ENCODE assay signal across 33 cellular contexts in genomic region chr1:96096138-96097011, GRCh38.
A peak's percentile ranks its signal among the peaks of the same experiment; 100 is the strongest.
DNase-seq lines count a peak whose midpoint lies in the region; ATAC-seq and TF ChIP-seq lines count a peak whose summit lies in the region.
"Had no signal": no experiment of that assay in that cellular context is flagged by ENCODE, and none has a peak within 500 bp of the region (broad histone marks: within the 10 kb centered on the region; RNA-seq: fewer than 3 reads in every experiment).

No MANE protein-coding gene starts in this region.

- H2AFZ ChIP-seq in SK-N-SH (ENCODE audit: low read depth) = no peak overlapping the region

- no peak overlapping the region for H3K4me2 ChIP-seq in SK-N-SH

- H4K20me1 ChIP-seq in SK-N-SH (ENCODE audit: insufficient read depth) = no peaks in the 10 kb centered on the region

- H3K9me2 ChIP-seq in SK-N-SH = no peaks in the 10 kb centered on the region

- H3K4me1 Mint-ChIP-seq in glutamatergic neuron (ENCODE audit: low read depth, unreplicated experiment) = peaks cover 4% of the 10 kb centered on the region
- H3K4me1 Mint-ChIP-seq: naive thymus-derived CD4-positive, alpha-beta T cell had no signal

- H3K9me3 ChIP-seq in SK-N-SH = no peaks in the 10 kb centered on the region
- H3K9me3 ChIP-seq: breast epithelium, lower lobe of right lung, Peyer's patch, right lobe of liver, thoracic aorta had no signal

- no peak for TF ChIP-seq CTCF in SK-N-SH (IDR thresholded peaks at IDR 0.05)
- TF ChIP-seq CTCF in glutamatergic neuron (IDR thresholded peaks at IDR 0.05; ENCODE audit: partially characterized antibody, unreplicated experiment) = no peak

- H3K4me1 ChIP-seq in SK-N-SH (ENCODE audit: control insufficient read depth in 1 of 2, insufficient read depth in 2 of 2, low read depth in 1 of 2, low read length in 1 of 2) = peaks cover 0 to 5% of the 10 kb centered on the region in 2 experiments; a peak in 1 of 4 replicates
- H3K4me1 ChIP-seq: breast epithelium, lower lobe of right lung, Peyer's patch, right lobe of liver had no signal

- H3K4me3 Mint-ChIP-seq in glutamatergic neuron (ENCODE audit: unreplicated experiment) = no peak overlapping the region
- H3K4me3 Mint-ChIP-seq: naive thymus-derived CD4-positive, alpha-beta T cell; stimulated activated naive CD8-positive, alpha-beta T cell treated with anti-CD3 and anti-CD28 coated beads, Interleukin-15, Interleukin-2, amounts not matched to agents 100 ng/mL and 50 ng/mL, for 24 hours had no signal

- H3K79me2 ChIP-seq in SK-N-SH (ENCODE audit: insufficient read depth) = no peaks in the 10 kb centered on the region

- WGBS in SK-N-SH (ENCODE audit: low lambda C conversion rate) = 4% methylated on average over 4 of the region's 4 CpGs

- CTCF ChIA-PET in SK-N-SH (lab: Yijun Ruan, JAX) = no interaction called here

- TF ChIP-seq EP300 in SK-N-SH (IDR thresholded peaks at IDR 0.05; ENCODE audit: borderline replicate concordance in 1 of 2, low read depth in 1 of 2, low read length in 1 of 2) = peak in 1 of 2 experiments; percentile 82; a peak in 1 of 4 replicates

- H3K36me3 Mint-ChIP-seq in glutamatergic neuron (ENCODE audit: unreplicated experiment) = no peaks in the 10 kb centered on the region
- H3K36me3 Mint-ChIP-seq: naive thymus-derived CD4-positive, alpha-beta T cell had no signal

- peak overlapping the region; percentile 19 for H3K27ac Mint-ChIP-seq in glutamatergic neuron (ENCODE audit: unreplicated experiment)
- H3K27ac Mint-ChIP-seq: activated T-helper 2 cell treated with anti-CD3 and anti-CD28 coated beads, Interferon-gamma antibody, Interleukin-2, Interleukin-4, amounts not matched to agents 10 μg/mL and 5 μg/mL and 100 μg/mL, durations not matched to agents 14 hours and 24 hours and 36 hours; naive thymus-derived CD4-positive, alpha-beta T cell; progenitor cell of endocrine pancreas; stimulated activated naive CD8-positive, alpha-beta T cell treated with anti-CD3 and anti-CD28 coated beads, Interleukin-15, Interleukin-2, amounts not matched to agents 100 ng/mL and 50 ng/mL, for 24 hours had no signal

- peak overlapping the region in 1 of 2 experiments; percentile 94; a peak in 2 of 4 replicates for H3K27ac ChIP-seq in SK-N-SH (ENCODE audit: low read depth in 2 of 2, low read length in 1 of 2)
- H3K27ac ChIP-seq: 22Rv1, breast epithelium, epithelial cell of prostate, lower lobe of right lung, Peyer's patch, right lobe of liver, thoracic aorta, WERI-Rb-1 had no signal

- H3K4me3 ChIP-seq in SK-N-SH (ENCODE audit: low read depth in 2 of 2, low read length in 1 of 2) = no peak overlapping the region
- H3K4me3 ChIP-seq: breast epithelium, lower lobe of right lung, Peyer's patch, right lobe of liver, thoracic aorta had no signal

- no peaks in the 10 kb centered on the region for H3K27me3 ChIP-seq in SK-N-SH (ENCODE audit: insufficient read depth)
- H3K27me3 ChIP-seq: breast epithelium, Peyer's patch, right lobe of liver had no signal

- no peaks in the 10 kb centered on the region for H3K27me3 Mint-ChIP-seq in glutamatergic neuron (ENCODE audit: unreplicated experiment)
- H3K27me3 Mint-ChIP-seq: naive thymus-derived CD4-positive, alpha-beta T cell; progenitor cell of endocrine pancreas; stimulated activated naive CD8-positive, alpha-beta T cell treated with anti-CD3 and anti-CD28 coated beads, Interleukin-15, Interleukin-2, amounts not matched to agents 100 ng/mL and 50 ng/mL, for 24 hours had no signal

- H3K9ac ChIP-seq in SK-N-SH = no peak overlapping the region

- DNase-seq in DMS 273 (lab: John Stamatoyannopoulos, UW; ENCODE audit: unreplicated experiment) (peak; percentile 30), DMS 273 treated with DMSO at 0.1 percent for 48 hours (lab: John Stamatoyannopoulos, UW) (no peak), NCI-H1694 (lab: John Stamatoyannopoulos, UW) (peak; percentile 10), SK-N-SH (peak; percentile 32), glutamatergic neuron (no peak), amygdala (lab: John Stamatoyannopoulos, UW) (no peak)
- DNase-seq: activated CD4-positive, alpha-beta T cell treated with anti-CD3 and anti-CD28 coated beads for 4 hours; activated naive CD4-positive, alpha-beta T cell treated with anti-CD3 and anti-CD28 coated beads, Interleukin-2, amount 50 U/mL, for 16 hours; amniotic stem cell; C1 segment of cervical spinal cord; COR-L47; GDM1; Kasumi-1; kidney glomerular epithelial cell; lower lobe of right lung; naive thymus-derived CD4-positive, alpha-beta T cell; NCI-H2029 treated with DMSO at 0.1 percent for 48 hours; Peyer's patch; right lobe of liver; SHP77 treated with DMSO at 0.1 percent for 48 hours; stimulated activated CD8-positive, alpha-beta memory T cell treated with anti-CD3 and anti-CD28 coated beads, Interleukin-4, amount 100 ng/mL, for 48 hours; SW 1271; WERI-Rb-1 had no signal

- no peaks in the 10 kb centered on the region for H3F3A ChIP-seq in SK-N-SH (replicated peaks; ENCODE audit: insufficient read depth)

- POLR2A ChIA-PET in SK-N-SH (lab: Yijun Ruan, JAX) = no interaction called here

- ATAC-seq in HG03442 (IDR thresholded peaks at IDR 0.05; ENCODE audit: unreplicated experiment) (no peak), HG03378 (IDR thresholded peaks at IDR 0.05; ENCODE audit: unreplicated experiment) (no peak)
- ATAC-seq: HCT116; lower lobe of right lung; naive thymus-derived CD4-positive, alpha-beta T cell; right lobe of liver had no signal

- no peaks in the 10 kb centered on the region for H3K9me3 Mint-ChIP-seq in glutamatergic neuron (ENCODE audit: unreplicated experiment)
- H3K9me3 Mint-ChIP-seq: activated T-helper 2 cell treated with anti-CD3 and anti-CD28 coated beads, Interferon-gamma antibody, Interleukin-2, Interleukin-4, amounts not matched to agents 10 μg/mL and 5 μg/mL and 100 μg/mL, durations not matched to agents 14 hours and 24 hours and 36 hours had no signal

- H3K36me3 ChIP-seq in SK-N-SH (replicated peaks in 1 of 2; ENCODE audit: control insufficient read depth in 1 of 2, insufficient read depth in 2 of 2, low read length in 1 of 2) = no peaks in the 10 kb centered on the region
- H3K36me3 ChIP-seq: breast epithelium, lower lobe of right lung, Peyer's patch, right lobe of liver, thoracic aorta, WERI-Rb-1 had no signal

- TF ChIP-seq RAD21 in SK-N-SH (IDR thresholded peaks at IDR 0.05; ENCODE audit: low read length) = peak; percentile 58

TF ChIP-seq in SK-N-SH, 30 proteins besides CTCF, POLR2A, EP300 and RAD21 (continues in another document):
- TF ChIP-seq RXRA (IDR thresholded peaks at IDR 0.05; ENCODE audit: borderline replicate concordance, low read depth) (no peak), USF1 (IDR thresholded peaks at IDR 0.05; ENCODE audit: borderline replicate concordance, low read depth) (no peak), MXI1 (IDR thresholded peaks at IDR 0.05; ENCODE audit: low read depth, low read length) (no peak), SIN3A (IDR thresholded peaks at IDR 0.05; ENCODE audit: borderline replicate concordance, low read depth, low read length) (no peak), USF2 (IDR thresholded peaks at IDR 0.05; ENCODE audit: borderline replicate concordance, low read depth, low read length) (no peak), FOXM1 (IDR thresholded peaks at IDR 0.05; ENCODE audit: low read depth) (no peak), MAX (IDR thresholded peaks at IDR 0.05; ENCODE audit: low read depth) (no peak), PBX3 (IDR thresholded peaks at IDR 0.05) (no peak), RCOR1 (IDR thresholded peaks at IDR 0.05; ENCODE audit: low read length) (peak; percentile 27; the same call in 1 of the 2 replicates), FOXJ3 (CRISPR knock-in tag; IDR thresholded peaks at IDR 0.05) (0 out of 2 replicates have a peak, but pooled peaks have one; percentile 15), GATA2 (CRISPR knock-in tag; IDR thresholded peaks at IDR 0.05) (peak; percentile 76)

Comparison
In these comparisons a context has a peak if more than half of its experiments do, and no peak if none do; other contexts are left out.
1. DNase-seq: peak in DMS 273 (single experiment), NCI-H1694 (single experiment) and SK-N-SH (single experiment); none in DMS 273 treated with DMSO at 0.1 percent for 48 hours (single experiment), glutamatergic neuron (single experiment) and amygdala (0 of 56).